16 cellular contexts compared by ENCODE assay signal in the genomic region with DNA sequence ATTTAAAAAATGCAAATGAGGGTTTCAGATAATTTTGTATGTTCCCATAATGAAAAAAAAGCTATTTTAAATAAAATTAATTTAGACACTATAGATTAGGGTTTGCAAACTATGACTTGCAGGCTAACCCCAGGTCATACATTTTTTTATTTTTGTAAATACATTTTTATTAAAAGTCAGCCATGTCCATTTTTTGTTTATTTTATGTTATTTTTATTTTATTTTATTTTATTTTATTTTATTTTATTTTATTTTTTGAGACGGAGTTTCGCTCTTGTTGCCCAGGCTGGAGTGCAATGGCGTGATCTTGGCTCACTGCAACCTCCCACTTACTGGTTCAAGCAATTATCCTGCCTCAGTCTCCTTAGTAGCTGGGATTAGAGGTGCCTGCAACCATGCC.
"Had no signal": no experiment of that assay in that cellular context is flagged by ENCODE, and none has a peak within 500 bp of the region (broad histone marks: within the 10 kb centered on the region; RNA-seq: fewer than 3 reads in every experiment).

No MANE protein-coding gene starts in this region.

- H3K4me1 ChIP-seq: lower lobe of right lung, psoas muscle, tibial nerve, upper lobe of left lung had no signal

- H3K9me3 ChIP-seq: lower lobe of right lung, ovary, psoas muscle, sigmoid colon, thoracic aorta, tibial nerve, upper lobe of left lung had no signal

- DNase-seq: cortex of kidney; effector memory CD8-positive, alpha-beta T cell; left ventricle myocardium superior; lower lobe of right lung; naive thymus-derived CD8-positive, alpha-beta T cell; nephron progenitor cell; nucleus accumbens; ovary; posterior cingulate gyrus; psoas muscle; right cardiac atrium; sigmoid colon; stimulated activated naive B cell treated with anti-CD40 and anti-IgM and Interleukin-4, amounts not matched to agents 10 μg/mL and 1 μg/mL and 100 μg/mL, for 72 hours; upper lobe of left lung had no signal

- H3K27me3 ChIP-seq: ovary, sigmoid colon, tibial nerve, upper lobe of left lung had no signal

- H3K4me3 ChIP-seq: lower lobe of right lung, ovary, psoas muscle, sigmoid colon, thoracic aorta, tibial nerve, upper lobe of left lung had no signal

- H3K27ac ChIP-seq: lower lobe of right lung, ovary, psoas muscle, tibial nerve, upper lobe of left lung had no signal

- ATAC-seq: effector memory CD8-positive, alpha-beta T cell; left ventricle myocardium superior; lower lobe of right lung; naive thymus-derived CD8-positive, alpha-beta T cell; psoas muscle; right cardiac atrium; stimulated activated naive B cell treated with anti-CD40 and anti-IgM and Interleukin-4, amounts not matched to agents 10 μg/mL and 1 μg/mL and 100 μg/mL, for 72 hours had no signal

- H3K36me3 ChIP-seq: lower lobe of right lung, ovary, sigmoid colon, thoracic aorta, tibial nerve, upper lobe of left lung had no signal
